In genomic region chr6:74015427-74015826, GRCh38 we compare ENCODE assay signal across 23 cellular contexts.
DNase-seq lines count a peak whose midpoint lies in the region; ATAC-seq and TF ChIP-seq lines count a peak whose summit lies in the region.
"Had no signal": no experiment of that assay in that cellular context is flagged by ENCODE, and none has a peak within 500 bp of the region (broad histone marks: within the 10 kb centered on the region; RNA-seq: fewer than 3 reads in every experiment).

No MANE protein-coding gene starts in this region.

- no peak overlapping the region for H3K4me3 ChIP-seq in mammary epithelial cell (replicated peaks in 1 of 3; ENCODE audit: insufficient read depth in 1 of 3, low read depth in 2 of 3, low read length in 3 of 3)
- H3K4me3 ChIP-seq in breast epithelium, result no peak overlapping the region
- H3K4me3 ChIP-seq in epithelial cell of esophagus (ENCODE audit: low read length), result no peak overlapping the region
- H3K4me3 ChIP-seq: A549; BLaER1 treated with 17β-estradiol and CSF1 and Interleukin-3, amounts not matched to agents 10 nM and 100 nM; GM12878 had no signal

- TF ChIP-seq POLR2A in breast epithelium (IDR thresholded peaks at IDR 0.05), result no peak

- peaks cover 62% of the 10 kb centered on the region for H3K9me3 Mint-ChIP-seq in WTC11

- H3K4me2 ChIP-seq in mammary epithelial cell (ENCODE audit: insufficient read depth, low read depth, low read length), result no peak overlapping the region
- H3K4me2 ChIP-seq: A549; BLaER1 treated with 17β-estradiol and CSF1 and Interleukin-3, amounts not matched to agents 10 nM and 100 nM had no signal

- POLR2A ChIA-PET in WTC11 (lab: Charles Lee), result no interaction called here

- in situ Hi-C loops in mammary epithelial cell (cut with MboI; ENCODE audit: low sequenced_read_pairs in 2 of 2), result no loop called here
- in situ Hi-C loops in KBM-7 (cut with MboI; ENCODE audit: low pct_unique_long_range_greater_than_20kb, low sequenced_read_pairs), result no loop called here

- peaks cover 6% of the 10 kb centered on the region; the same call in 1 of the 2 replicates for H3K27me3 Mint-ChIP-seq in WTC11 (ENCODE audit: low read depth)
- H3K27me3 Mint-ChIP-seq: B cell; CD4-positive, alpha-beta T cell had no signal

- H2AFZ ChIP-seq in mammary epithelial cell (ENCODE audit: low read depth, low read length), result no peak overlapping the region

- dilution Hi-C loops in mammary epithelial cell (cut with HindIII; ENCODE audit: low sequenced_read_pairs), result no loop called here

- intact Hi-C loops in mammary epithelial cell (cut with micrococcal nuclease) (no loop called here), breast epithelium (cut with DNase I; ENCODE audit: low total_unique reads) (no loop called here)

- no peaks in the 10 kb centered on the region for H3K79me2 ChIP-seq in mammary epithelial cell (ENCODE audit: insufficient read depth, low read length)

- H3K27ac Mint-ChIP-seq in WTC11, result no peak overlapping the region
- H3K27ac Mint-ChIP-seq: B cell; CD4-positive, alpha-beta T cell; CD8-positive, alpha-beta T cell had no signal

- peaks cover 13% of the 10 kb centered on the region for H3K4me1 Mint-ChIP-seq in WTC11
- H3K4me1 Mint-ChIP-seq: B cell had no signal

- H3K36me3 Mint-ChIP-seq in WTC11, result peaks cover 30% of the 10 kb centered on the region
- H3K36me3 Mint-ChIP-seq: CD8-positive, alpha-beta T cell had no signal

- no peak overlapping the region for H3K9ac ChIP-seq in mammary epithelial cell (ENCODE audit: insufficient read depth, low read length)
- H3K9ac ChIP-seq: BLaER1 treated with 17β-estradiol and CSF1 and Interleukin-3, amounts not matched to agents 10 nM and 100 nM had no signal

- peak; percentile 11 for DNase-seq in mammary epithelial cell
- no peak for DNase-seq in breast epithelium (ENCODE audit: low spot score in 2 of 2)
- no peak for DNase-seq in WTC11 (ENCODE audit: low spot score)
- peak; percentile 36 for DNase-seq in epithelial cell of esophagus (ENCODE audit: low read depth)
- DNase-seq in foreskin keratinocyte, result peak; percentile 6 to 49
- no peak for DNase-seq in KBM-7
- no peak for DNase-seq in NCI-H1092 (lab: John Stamatoyannopoulos, UW)
- no peak for DNase-seq in DMS53 (lab: John Stamatoyannopoulos, UW)
- DNase-seq: AML-193; Caco-2; Calu3; CD4-positive, alpha-beta T cell; CD8-positive, alpha-beta T cell; DMS79; DND-41; EL; GDM1 had no signal

- H3K9me3 ChIP-seq in mammary epithelial cell (replicated peaks; ENCODE audit: insufficient read depth, low read length) (no peaks in the 10 kb centered on the region), breast epithelium (peaks cover 7 to 15% of the 10 kb centered on the region in 2 donors)
- H3K9me3 ChIP-seq: A549, Caco-2 had no signal

- H3K27ac ChIP-seq in mammary epithelial cell (ENCODE audit: insufficient read depth, low read depth, low read length) (no peak overlapping the region), breast epithelium (no peak overlapping the region), foreskin keratinocyte (no peak overlapping the region)
- H3K27ac ChIP-seq: 22Rv1; A549; BLaER1 treated with 17β-estradiol and CSF1 and Interleukin-3, amounts not matched to agents 10 nM and 100 nM; C4-2B had no signal

- H3K27me3 ChIP-seq in mammary epithelial cell (ENCODE audit: insufficient read depth, low read length) (no peaks in the 10 kb centered on the region), breast epithelium (no peaks in the 10 kb centered on the region), foreskin keratinocyte (no peaks in the 10 kb centered on the region)
- H3K27me3 ChIP-seq: BLaER1 treated with 17β-estradiol and CSF1 and Interleukin-3, amounts not matched to agents 10 nM and 100 nM had no signal

- H3K4me3 Mint-ChIP-seq in WTC11, result no peak overlapping the region
- H3K4me3 Mint-ChIP-seq: B cell; CD4-positive, alpha-beta T cell; CD8-positive, alpha-beta T cell had no signal

- BruUV-seq in mammary epithelial cell (replicated peaks; lab: Mats Ljungman, UMichigan), result no TSS peak

- no peaks in the 10 kb centered on the region for H4K20me1 ChIP-seq in mammary epithelial cell (ENCODE audit: insufficient read depth, low read length)
- H4K20me1 ChIP-seq: BLaER1 treated with 17β-estradiol and CSF1 and Interleukin-3, amounts not matched to agents 10 nM and 100 nM had no signal

- H3K4me1 ChIP-seq in mammary epithelial cell (ENCODE audit: insufficient read depth, low read length), result no peaks in the 10 kb centered on the region
- no peaks in the 10 kb centered on the region for H3K4me1 ChIP-seq in breast epithelium
- peaks cover 4% of the 10 kb centered on the region for H3K4me1 ChIP-seq in foreskin keratinocyte
- H3K4me1 ChIP-seq: A549; BLaER1 treated with 17β-estradiol and CSF1 and Interleukin-3, amounts not matched to agents 10 nM and 100 nM; Caco-2 had no signal

- no CpG with 5 or more reads among the region's 1 CpG for WGBS in mammary epithelial cell (ENCODE audit: low coverage, missing lambda C conversion rate)

- CTCF ChIA-PET in mammary epithelial cell (lab: Charles Lee; ENCODE audit: low non-redundant PET), result no interaction called here
- CTCF ChIA-PET in WTC11 (lab: Charles Lee), result no interaction called here

- TF ChIP-seq CTCF in mammary epithelial cell (conservative IDR thresholded peaks at IDR 0.05 in 1 of 2, IDR thresholded peaks at IDR 0.05 in 1 of 2; ENCODE audit: extremely low read depth in 1 of 2, insufficient read depth in 1 of 2, low read depth in 1 of 2, low read length in 2 of 2), result no peak
- no peak for TF ChIP-seq CTCF in breast epithelium (IDR thresholded peaks at IDR 0.05)
- no peak for TF ChIP-seq CTCF in WTC11 (IDR thresholded peaks at IDR 0.05)
- TF ChIP-seq CTCF in epithelial cell of esophagus (IDR thresholded peaks at IDR 0.05; ENCODE audit: insufficient read depth, low read depth, low read length, missing control alignments), result no peak
- no peak for TF ChIP-seq CTCF in foreskin keratinocyte (conservative IDR thresholded peaks at IDR 0.05)

- H3K36me3 ChIP-seq in mammary epithelial cell (ENCODE audit: insufficient read depth, low read length) (no peaks in the 10 kb centered on the region), breast epithelium (no peaks in the 10 kb centered on the region)
- H3K36me3 ChIP-seq: BLaER1 treated with 17β-estradiol and CSF1 and Interleukin-3, amounts not matched to agents 10 nM and 100 nM had no signal

- ATAC-seq in WTC11, result no peak
- ATAC-seq in foreskin keratinocyte, result no peak
- ATAC-seq: A549; CD8-positive, alpha-beta T cell; GM12878 had no signal

TF ChIP-seq in WTC11, 78 proteins besides CTCF, POLR2A, EP300 and RAD21:
- no peak for TF ChIP-seq PREB (CRISPR knock-in tag; IDR thresholded peaks at IDR 0.05; ENCODE audit: borderline replicate concordance)
- peak; percentile 54 for TF ChIP-seq USF2 (CRISPR knock-in tag; IDR thresholded peaks at IDR 0.05)

Comparison
In these comparisons a context has a peak if more than half of its experiments do, and no peak if none do; other contexts are left out.
1. DNase-seq: peak in mammary epithelial cell (single experiment), epithelial cell of esophagus (single experiment) and foreskin keratinocyte (2 of 2); none in breast epithelium (0 of 2), WTC11 (single experiment), KBM-7 (single experiment), NCI-H1092 (single experiment) and DMS53 (single experiment).